In genomic region chr1:150692720-150693119, GRCh38 we compare ENCODE assay signal across 14 cellular contexts. TPM values are rescaled to one million over a fixed set of nuclear protein-coding genes. Genes with fewer than 3 reads are reported as not detected.
"Had no signal": no experiment of that assay in that cellular context is flagged by ENCODE, and none has a peak within 500 bp of the region (broad histone marks: within the 10 kb centered on the region; RNA-seq: fewer than 3 reads in every experiment).

No MANE protein-coding gene starts in this region.

- H3K4me1 ChIP-seq: breast epithelium, uterus had no signal

- H3K27me3 ChIP-seq: breast epithelium, stomach, uterus had no signal

- H3K36me3 ChIP-seq: breast epithelium, uterus had no signal

- H3K4me3 ChIP-seq: breast epithelium, mucosa of descending colon, stomach, uterus had no signal

- H3K9me3 ChIP-seq: breast epithelium, mucosa of descending colon, stomach, uterus had no signal

- DNase-seq: activated gamma-delta T cell; activated naive CD8-positive, alpha-beta T cell treated with anti-CD3 and anti-CD28 coated beads, Interleukin-2, amount 10 ng/mL, durations not matched to agents 7 days and 5 days; activated T-cell treated with anti-CD3 and anti-CD28 coated beads, Interleukin-2, amount 50 U/mL, for 4 hours; anterior cingulate cortex; head of caudate nucleus; mucosa of descending colon; naive thymus-derived CD8-positive, alpha-beta T cell; posterior cingulate gyrus; right cardiac atrium; small intestine; stomach; uterus had no signal

- H3K27ac ChIP-seq: breast epithelium, stomach, uterus had no signal

- ATAC-seq: activated CD4-positive, CD25-positive, alpha-beta regulatory T cell treated with anti-CD3 and anti-CD28 coated beads, Interleukin-2, amount 50 U/mL, for 24 hours; activated T-cell treated with anti-CD3 and anti-CD28 coated beads, Interleukin-2, amount 50 U/mL, for 4 hours; mucosa of descending colon; naive thymus-derived CD8-positive, alpha-beta T cell; right cardiac atrium had no signal

RNA-seq across cellular contexts. Expression of gene HORMAD1, which starts 28.0 kb away (rescaled TPM):
- polyA plus RNA-seq: right cardiac atrium had no signal
